ENCODE assay signal across 16 cellular contexts in the genomic region with DNA sequence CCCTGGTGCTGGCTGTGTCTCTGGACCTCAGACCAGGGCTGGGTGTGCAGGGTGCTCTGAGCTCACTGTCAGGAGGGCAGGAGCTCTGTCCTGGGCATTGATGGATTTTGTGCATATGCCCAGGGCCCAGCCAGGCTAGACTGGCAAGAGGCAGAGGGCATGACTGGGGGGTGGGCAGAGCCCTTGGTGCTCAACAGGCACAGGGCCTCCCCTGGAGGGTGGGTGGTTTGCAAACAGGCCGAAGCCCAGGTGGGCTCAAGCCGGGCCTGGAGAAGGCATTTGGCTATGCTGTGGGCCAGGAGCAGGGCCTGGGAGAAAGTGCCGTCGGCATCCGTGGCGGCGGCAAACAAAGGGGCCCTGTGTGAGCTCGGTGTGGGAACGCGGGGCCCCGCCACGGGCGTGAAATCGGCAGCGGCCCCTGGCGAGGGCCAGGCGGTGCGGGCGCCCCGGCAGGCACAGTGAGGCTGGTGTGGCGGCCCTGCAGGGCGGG. TPM values are rescaled to one million over a fixed set of nuclear protein-coding genes. Genes with fewer than 3 reads are reported as not detected.
DNase-seq lines count a peak whose midpoint lies in the region; ATAC-seq, FAIRE-seq and TF ChIP-seq lines count a peak whose summit lies in the region.
"Had no signal": no experiment of that assay in that cellular context is flagged by ENCODE, and none has a peak within 500 bp of the region (broad histone marks: within the 10 kb centered on the region; RNA-seq: fewer than 3 reads in every experiment).

No MANE protein-coding gene starts in this region.

- no peak overlapping the region for H3K4me3 ChIP-seq in BLaER1 treated with 17β-estradiol and CSF1 and Interleukin-3, amounts not matched to agents 10 nM and 100 nM
- no peak overlapping the region for H3K4me3 ChIP-seq in HEK293 (ENCODE audit: low read depth, low read length)
- no peak overlapping the region for H3K4me3 ChIP-seq in esophagus muscularis mucosa
- no peak overlapping the region for H3K4me3 ChIP-seq in pancreas

- FAIRE-seq in pancreas (lab: Jason Lieb, UNC) = no peak

- no peak for ATAC-seq in pancreas
- no peak for ATAC-seq in GM21447 (IDR thresholded peaks at IDR 0.05; ENCODE audit: unreplicated experiment)

- intact Hi-C loops in esophagus muscularis mucosa (cut with DNase I) (no loop called here), pancreas (cut with DNase I) (loop anchor here in 1 of 3 donors (5.0 kb wide), 1 partner anchor 103 kb away; no protein-coding TSS in a partner anchor)

- no peak for TF ChIP-seq POLR2A in esophagus muscularis mucosa (IDR thresholded peaks at IDR 0.05; ENCODE audit: low read depth)

- H3K4me1 ChIP-seq in BLaER1 treated with 17β-estradiol and CSF1 and Interleukin-3, amounts not matched to agents 10 nM and 100 nM = peaks cover 60 to 89% (median 84%) of the 10 kb centered on the region in 10 experiments
- peaks cover 13% of the 10 kb centered on the region for H3K4me1 ChIP-seq in HEK293 (ENCODE audit: control insufficient read depth, insufficient read depth, low read length)
- H3K4me1 ChIP-seq in esophagus muscularis mucosa = peaks cover 65 to 85% (median 74%) of the 10 kb centered on the region in 4 donors
- peaks cover 34 to 50% (median 45%) of the 10 kb centered on the region in 3 donors for H3K4me1 ChIP-seq in pancreas

- no peaks in the 10 kb centered on the region for H3K9me3 ChIP-seq in BLaER1 treated with 17β-estradiol and CSF1 and Interleukin-3, amounts not matched to agents 10 nM and 100 nM (replicated peaks in 1 of 11)
- H3K9me3 ChIP-seq in HEK293 (ENCODE audit: control insufficient read depth, insufficient read depth, low read depth, low read length) (no peaks in the 10 kb centered on the region), esophagus muscularis mucosa (no peaks in the 10 kb centered on the region), pancreas (no peaks in the 10 kb centered on the region)
- H3K9me3 ChIP-seq: psoas muscle had no signal

- TF ChIP-seq EP300 in esophagus muscularis mucosa (IDR thresholded peaks at IDR 0.05) = no peak

- peak overlapping the region in 9 of 11 experiments; percentile 20 to 81 (median 71); a peak in 14 of 22 replicates for H3K9ac ChIP-seq in BLaER1 treated with 17β-estradiol and CSF1 and Interleukin-3, amounts not matched to agents 10 nM and 100 nM

- TF ChIP-seq CTCF in HEK293 (tag by site-specific recombination; IDR thresholded peaks at IDR 0.05) (no peak), esophagus muscularis mucosa (IDR thresholded peaks at IDR 0.05) (no peak), pancreas (IDR thresholded peaks at IDR 0.05) (no peak), GM20000 (IDR thresholded peaks at IDR 0.05; ENCODE audit: extremely low read depth, missing control alignments) (no peak)

- H3K4me2 ChIP-seq in BLaER1 treated with 17β-estradiol and CSF1 and Interleukin-3, amounts not matched to agents 10 nM and 100 nM = peak overlapping the region; percentile 96 to 100 (median 98)

- peak overlapping the region in 9 of 11 experiments; percentile 73 to 88 (median 81); a peak in 13 of 22 replicates for H3K27ac ChIP-seq in BLaER1 treated with 17β-estradiol and CSF1 and Interleukin-3, amounts not matched to agents 10 nM and 100 nM
- no peak overlapping the region for H3K27ac ChIP-seq in HEK293 (ENCODE audit: extremely low read depth, low read depth, low read length)
- peak overlapping the region in 3 of 4 donors; percentile 56 to 81 (median 69) for H3K27ac ChIP-seq in esophagus muscularis mucosa (replicated peaks in 1 of 4)
- H3K27ac ChIP-seq in pancreas = peak overlapping the region; percentile 91 to 95 (median 94)

- no peaks in the 10 kb centered on the region for H3K36me3 ChIP-seq in BLaER1 treated with 17β-estradiol and CSF1 and Interleukin-3, amounts not matched to agents 10 nM and 100 nM
- H3K36me3 ChIP-seq in HEK293 (ENCODE audit: control insufficient read depth in 2 of 2, insufficient read depth in 1 of 2, low read length in 2 of 2) (no peaks in the 10 kb centered on the region), esophagus muscularis mucosa (no peaks in the 10 kb centered on the region), pancreas (no peaks in the 10 kb centered on the region)

- DNase-seq in esophagus muscularis mucosa (ENCODE audit: extremely low spot score) (no peak), pancreas (peak in 5 of 6 donors; percentile 31 to 84 (median 65)), GM20000 (ENCODE audit: low spot score) (no peak), DMS153 (lab: John Stamatoyannopoulos, UW) (no peak)
- no peak for DNase-seq in stimulated activated CD4-positive, alpha-beta T cell treated with anti-CD3 and anti-CD28 coated beads, Interleukin-4, amount 100 ng/mL, for 4 hours
- DNase-seq: activated CD8-positive, alpha-beta memory T cell treated with anti-CD3 and anti-CD28 coated beads, Interleukin-2, amount 50 U/mL, for 4 hours; effector memory CD4-positive, alpha-beta T cell; KG1; NCI-H187; NCI-H526 treated with DMSO at 0.1 percent for 48 hours had no signal

- POLR2A ChIA-PET in HEK293 (lab: Yijun Ruan, JAX) = interaction anchor here (0.7 to 2.7 kb wide), 3 partner anchors 10 to 119 kb away, joined by 3 to 25 read pairs (median 4); a partner anchor contains a TSS

- CTCF ChIA-PET in HEK293 (lab: Yijun Ruan, JAX) = interaction anchor here (1.1 to 3.5 kb wide), 2 partner anchors 17 to 34 kb away, joined by 3 to 15 read pairs; no protein-coding TSS in a partner anchor

- 94% methylated on average over 13 of the region's 22 CpGs for WGBS in esophagus muscularis mucosa
- WGBS in pancreas, 2 donors = 61 to 73% methylated on average over 10 to 22 of the region's 22 CpGs

- H4K20me1 ChIP-seq in BLaER1 treated with 17β-estradiol and CSF1 and Interleukin-3, amounts not matched to agents 10 nM and 100 nM = peaks cover 0 to 28% (median 23%) of the 10 kb centered on the region in 11 experiments; a peak in 19 of 22 replicates

- H3K27me3 ChIP-seq in BLaER1 treated with 17β-estradiol and CSF1 and Interleukin-3, amounts not matched to agents 10 nM and 100 nM = peaks cover 28 to 32% (median 29%) of the 10 kb centered on the region in 11 experiments
- peaks cover 0 to 93% (median 29%) of the 10 kb centered on the region in 4 donors for H3K27me3 ChIP-seq in esophagus muscularis mucosa
- no peaks in the 10 kb centered on the region for H3K27me3 ChIP-seq in pancreas

TF ChIP-seq in HEK293, 187 proteins besides CTCF, POLR2A, EP300 and RAD21:
- TF ChIP-seq, protein P1, sequence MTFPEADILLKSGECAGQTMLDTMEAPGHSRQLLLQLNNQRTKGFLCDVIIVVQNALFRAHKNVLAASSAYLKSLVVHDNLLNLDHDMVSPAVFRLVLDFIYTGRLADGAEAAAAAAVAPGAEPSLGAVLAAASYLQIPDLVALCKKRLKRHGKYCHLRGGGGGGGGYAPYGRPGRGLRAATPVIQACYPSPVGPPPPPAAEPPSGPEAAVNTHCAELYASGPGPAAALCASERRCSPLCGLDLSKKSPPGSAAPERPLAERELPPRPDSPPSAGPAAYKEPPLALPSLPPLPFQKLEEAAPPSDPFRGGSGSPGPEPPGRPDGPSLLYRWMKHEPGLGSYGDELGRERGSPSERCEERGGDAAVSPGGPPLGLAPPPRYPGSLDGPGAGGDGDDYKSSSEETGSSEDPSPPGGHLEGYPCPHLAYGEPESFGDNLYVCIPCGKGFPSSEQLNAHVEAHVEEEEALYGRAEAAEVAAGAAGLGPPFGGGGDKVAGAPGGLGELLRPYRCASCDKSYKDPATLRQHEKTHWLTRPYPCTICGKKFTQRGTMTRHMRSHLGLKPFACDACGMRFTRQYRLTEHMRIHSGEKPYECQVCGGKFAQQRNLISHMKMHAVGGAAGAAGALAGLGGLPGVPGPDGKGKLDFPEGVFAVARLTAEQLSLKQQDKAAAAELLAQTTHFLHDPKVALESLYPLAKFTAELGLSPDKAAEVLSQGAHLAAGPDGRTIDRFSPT (tag by site-specific recombination; IDR thresholded peaks at IDR 0.05) = peak; percentile 70; the same call in 1 of the 2 replicates
- no peak for TF ChIP-seq ZNF549 (tag by site-specific recombination; IDR thresholded peaks at IDR 0.05)
- TF ChIP-seq ZNF211 (tag by site-specific recombination; IDR thresholded peaks at IDR 0.05; ENCODE audit: low read depth) = no peak
- 0 out of 2 replicates have a peak, but pooled peaks have one; percentile 51 for TF ChIP-seq ZSCAN16 (tag by site-specific recombination; IDR thresholded peaks at IDR 0.05)
- no peak for TF ChIP-seq ZNF433 (tag by site-specific recombination; IDR thresholded peaks at IDR 0.05; ENCODE audit: low read depth)
- TF ChIP-seq ZNF292 (tag by site-specific recombination; IDR thresholded peaks at IDR 0.05; ENCODE audit: borderline replicate concordance, low read depth) = no peak
- TF ChIP-seq MEIS1 (CRISPR knock-in tag; IDR thresholded peaks at IDR 0.05; ENCODE audit: borderline replicate concordance) = no peak
- TF ChIP-seq ZNF529 (tag by site-specific recombination; IDR thresholded peaks at IDR 0.05; ENCODE audit: insufficient replicate concordance) = no peak
- TF ChIP-seq ZNF768 (tag by site-specific recombination; IDR thresholded peaks at IDR 0.05) = 0 out of 2 replicates have a peak, but pooled peaks have one; percentile 39
- no peak for TF ChIP-seq MYNN (tag by site-specific recombination; IDR thresholded peaks at IDR 0.05; ENCODE audit: borderline replicate concordance)
- TF ChIP-seq ZNF707 (tag by site-specific recombination; IDR thresholded peaks at IDR 0.05) = no peak
TF ChIP-seq in HEK293: peak in this region for 3.

RNA-seq across cellular contexts. Expression of a gene that starts 1.9 kb away (rescaled TPM):
- total RNA-seq in esophagus muscularis mucosa (10 to 100 TPM in 1 of 4 donors, 1 to 10 TPM in 3; 2.9 to 10.3 (median 7.2) TPM), pancreas (10 to 100 TPM in 4 of 6 donors, 1 to 10 TPM in 2; 7.5 to 23.4 (median 13.6) TPM)
- polyA plus RNA-seq in pancreas = 1 to 10 TPM; 1.3 to 2.7 TPM
- polyA plus RNA-seq: CD8-positive, alpha-beta memory T cell had no signal

RNA-seq across cellular contexts. Expression of a gene that starts 26.4 kb away (rescaled TPM):
- 1 to 10 TPM; 5.0 to 9.2 (median 7.3) TPM for total RNA-seq in esophagus muscularis mucosa
- 1 to 10 TPM; 2.5 to 6.8 (median 4.3) TPM for total RNA-seq in pancreas
- polyA plus RNA-seq in pancreas = 1 to 10 TPM; 1.4 to 3.0 TPM

RNA-seq across cellular contexts. Expression of a gene that starts 48.8 kb away (rescaled TPM):
- total RNA-seq in esophagus muscularis mucosa (10 to 100 TPM; 26.6 to 73.2 (median 48.8) TPM), pancreas (10 to 100 TPM; 22.3 to 34.0 (median 29.0) TPM)
- polyA plus RNA-seq in pancreas = 10 to 100 TPM; 28.7 to 34.2 TPM

RNA-seq across cellular contexts. Expression of a gene that starts 52.9 kb away (rescaled TPM):
- total RNA-seq in esophagus muscularis mucosa (not detected), pancreas (not detected)
- polyA plus RNA-seq in pancreas = under 1 TPM in 1 of 2 donors, not detected in 1; 0.23 TPM
- total RNA-seq: liver, psoas muscle had no signal
- polyA plus RNA-seq: CD8-positive, alpha-beta memory T cell; liver had no signal

Comparison
In these comparisons a context has a peak if more than half of its experiments do, and no peak if none do; other contexts are left out.
1. DNase-seq: peak in pancreas (5 of 6); none in esophagus muscularis mucosa (single experiment), GM20000 (single experiment), DMS153 (single experiment) and stimulated activated CD4-positive, alpha-beta T cell treated with anti-CD3 and anti-CD28 coated beads, Interleukin-4, amount 100 ng/mL, for 4 hours (0 of 2).